ENCODE assay signal across 14 cellular contexts in the genomic region with DNA sequence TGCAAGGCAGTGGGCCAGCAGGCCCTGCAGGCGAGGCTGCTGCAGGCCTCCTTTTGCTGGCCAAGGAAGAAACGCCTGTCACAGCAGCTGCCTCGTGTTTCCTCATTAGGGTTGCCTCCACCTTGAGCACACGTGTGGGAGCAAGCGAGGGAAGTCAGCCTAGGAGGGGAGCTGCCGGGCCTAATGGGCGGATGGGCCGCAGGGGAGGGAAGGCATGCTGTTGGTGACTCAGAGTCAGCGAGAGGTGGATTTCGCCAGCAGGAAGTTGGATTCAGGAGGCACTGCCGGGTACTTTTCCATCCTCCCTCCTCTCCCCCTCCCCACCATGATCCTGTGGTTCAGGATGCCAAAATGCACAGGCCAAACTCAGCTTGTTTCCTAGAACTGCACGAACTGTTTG.
DNase-seq lines count a peak whose midpoint lies in the region; ATAC-seq, FAIRE-seq and TF ChIP-seq lines count a peak whose summit lies in the region.
"Had no signal": no experiment of that assay in that cellular context is flagged by ENCODE, and none has a peak within 500 bp of the region (broad histone marks: within the 10 kb centered on the region; RNA-seq: fewer than 3 reads in every experiment).

No MANE protein-coding gene starts in this region.

- in situ Hi-C loops in KBM-7 (cut with MboI; ENCODE audit: low pct_unique_long_range_greater_than_20kb, low sequenced_read_pairs), result no loop called here

- peak; percentile 77 for FAIRE-seq in bronchial epithelial cell (lab: Jason Lieb, UNC)

- H3K36me3 ChIP-seq in bronchial epithelial cell (ENCODE audit: control insufficient read depth, insufficient read depth, low read length), result no peaks in the 10 kb centered on the region
- H3K36me3 ChIP-seq in Peyer's patch, result no peaks in the 10 kb centered on the region
- H3K36me3 ChIP-seq: upper lobe of left lung had no signal

- no peaks in the 10 kb centered on the region for H3K9me3 ChIP-seq in Peyer's patch
- H3K9me3 ChIP-seq: upper lobe of left lung had no signal

- no peak for ATAC-seq in GM18870 (IDR thresholded peaks at IDR 0.05; ENCODE audit: unreplicated experiment)

- no peaks in the 10 kb centered on the region for H3K4me1 ChIP-seq in Peyer's patch
- H3K4me1 ChIP-seq: upper lobe of left lung had no signal

- H3K4me3 ChIP-seq in bronchial epithelial cell (ENCODE audit: low read depth, low read length) (no peak overlapping the region), Peyer's patch (no peak overlapping the region)
- H3K4me3 ChIP-seq: dorsolateral prefrontal cortex, upper lobe of left lung had no signal

- H3K27me3 ChIP-seq in bronchial epithelial cell (ENCODE audit: control insufficient read depth, insufficient read depth, low read length) (no peaks in the 10 kb centered on the region), Peyer's patch (no peaks in the 10 kb centered on the region)
- H3K27me3 ChIP-seq: upper lobe of left lung had no signal

- TF ChIP-seq CTCF in bronchial epithelial cell (IDR thresholded peaks at IDR 0.05; ENCODE audit: insufficient read depth, low read length, severe bottlenecking) (no peak), Peyer's patch (IDR thresholded peaks at IDR 0.05) (no peak)

- DNase-seq in Ammon's horn (ENCODE audit: low spot score) (peak; percentile 7), HuH-7 (ENCODE audit: low spot score) (peak; percentile 5), bronchial epithelial cell (ENCODE audit: low read depth) (peak; percentile 28), kidney glomerular epithelial cell (lab: John Stamatoyannopoulos, UW) (peak; percentile 21), KBM-7 (no peak), Peyer's patch (no peak)
- DNase-seq in activated CD4-positive, CD25-positive, alpha-beta regulatory T cell (lab: John Stamatoyannopoulos, UW), result no peak
- DNase-seq: activated CD4-positive, CD25-positive, alpha-beta regulatory T cell treated with anti-CD3 and anti-CD28 coated beads, Interleukin-2, amount 50 U/mL, for 72 hours; activated T-cell treated with anti-CD3 and anti-CD28 coated beads for 4 hours; DMS153; dorsolateral prefrontal cortex; foreskin melanocyte had no signal

- H3K27ac ChIP-seq in Peyer's patch, result no peak overlapping the region
- H3K27ac ChIP-seq: dorsolateral prefrontal cortex, upper lobe of left lung had no signal

- no peak for TF ChIP-seq POLR2A in Peyer's patch (IDR thresholded peaks at IDR 0.05)

Comparison
In these comparisons a context has a peak if more than half of its experiments do, and no peak if none do; other contexts are left out.
1. DNase-seq: peak in Ammon's horn (single experiment), HuH-7 (single experiment), bronchial epithelial cell (single experiment) and kidney glomerular epithelial cell (single experiment); none in activated CD4-positive, CD25-positive, alpha-beta regulatory T cell (0 of 4), KBM-7 (single experiment) and Peyer's patch (0 of 3).